ENCODE assay signal across 11 cellular contexts in genomic region chr7:105336009-105336408, GRCh38. TPM values are rescaled to one million over a fixed set of nuclear protein-coding genes. Genes with fewer than 3 reads are reported as not detected.
DNase-seq lines count a peak whose midpoint lies in the region; TF ChIP-seq lines count a peak whose summit lies in the region.
"Had no signal": no experiment of that assay in that cellular context is flagged by ENCODE, and none has a peak within 500 bp of the region (broad histone marks: within the 10 kb centered on the region; RNA-seq: fewer than 3 reads in every experiment).

No MANE protein-coding gene starts in this region.

- CTCF ChIA-PET in HEK293 (lab: Yijun Ruan, JAX) = no interaction called here
- CTCF ChIA-PET in CD8-positive, alpha-beta memory T cell (lab: Charles Lee) = interaction anchor here (0.7 kb wide), 1 partner anchor 16 kb away, joined by 3 read pairs; no protein-coding TSS in a partner anchor

- H3K27me3 ChIP-seq in ascending aorta (no peaks in the 10 kb centered on the region), esophagus squamous epithelium (no peaks in the 10 kb centered on the region)
- H3K27me3 ChIP-seq in CD8-positive, alpha-beta memory T cell (ENCODE audit: insufficient read depth, low read length, poor library complexity, severe bottlenecking) = no peaks in the 10 kb centered on the region

- peaks cover 26 to 36% (median 36%) of the 10 kb centered on the region in 3 donors for H3K4me1 Mint-ChIP-seq in CD8-positive, alpha-beta memory T cell

- intact Hi-C loops in ascending aorta (cut with DNase I) (loop anchor here (10.0 kb wide), 1 partner anchor 351 kb away; no protein-coding TSS in a partner anchor), esophagus squamous epithelium (cut with DNase I) (no loop called here)

- TF ChIP-seq POLR2A in esophagus squamous epithelium (IDR thresholded peaks at IDR 0.05) = no peak

- H3K9me3 ChIP-seq in HEK293 (ENCODE audit: control insufficient read depth, insufficient read depth, low read depth, low read length) (no peaks in the 10 kb centered on the region), ascending aorta (no peaks in the 10 kb centered on the region), esophagus squamous epithelium (no peaks in the 10 kb centered on the region)
- no peaks in the 10 kb centered on the region for H3K9me3 ChIP-seq in CD8-positive, alpha-beta memory T cell (ENCODE audit: low read length)

- 0 out of 2 replicates have a peak, but pooled peaks cover 2% of the 10 kb centered on the region for H3K4me1 ChIP-seq in HEK293 (ENCODE audit: control insufficient read depth, insufficient read depth, low read length)
- H3K4me1 ChIP-seq in ascending aorta = no peaks in the 10 kb centered on the region
- no peaks in the 10 kb centered on the region for H3K4me1 ChIP-seq in CD8-positive, alpha-beta memory T cell (ENCODE audit: insufficient read depth, low read length)
- peaks cover 5 to 17% (median 5%) of the 10 kb centered on the region in 3 donors for H3K4me1 ChIP-seq in esophagus squamous epithelium

- no peaks in the 10 kb centered on the region for H3K27me3 Mint-ChIP-seq in CD8-positive, alpha-beta memory T cell

- H3K4me3 Mint-ChIP-seq in CD8-positive, alpha-beta memory T cell = no peak overlapping the region

- H3K36me3 ChIP-seq in HEK293 (ENCODE audit: control insufficient read depth in 2 of 2, insufficient read depth in 1 of 2, low read length in 2 of 2) (no peaks in the 10 kb centered on the region), ascending aorta (no peaks in the 10 kb centered on the region), esophagus squamous epithelium (no peaks in the 10 kb centered on the region)
- H3K36me3 ChIP-seq in CD8-positive, alpha-beta memory T cell (ENCODE audit: insufficient read depth, low read length) = no peaks in the 10 kb centered on the region

- POLR2A ChIA-PET in HEK293 (lab: Yijun Ruan, JAX) = no interaction called here
- POLR2A ChIA-PET in CD8-positive, alpha-beta memory T cell (lab: Charles Lee) = interaction anchor here (0.6 kb wide), 1 partner anchor 18 kb away, joined by 3 read pairs; no protein-coding TSS in a partner anchor

- DNase-seq in AG09309 (ENCODE audit: low read depth) (no peak), ascending aorta (ENCODE audit: low spot score in 2 of 2) (no peak), lung microvascular endothelial cell (ENCODE audit: low read depth in 2 of 2) (peak; percentile 24 to 37), esophagus squamous epithelium (lab: John Stamatoyannopoulos, UW) (no peak), hepatic stellate cell (ENCODE audit: low spot score) (no peak)
- DNase-seq in CD8-positive, alpha-beta memory T cell = no peak
- no peak for DNase-seq in activated CD4-positive, alpha-beta T cell treated with anti-CD3 and anti-CD28 coated beads for 48 hours
- DNase-seq: NCI-H510A; nucleus accumbens; stimulated activated naive CD8-positive, alpha-beta T cell treated with anti-CD3 and anti-CD28 coated beads, Interleukin-15, Interleukin-2, amounts not matched to agents 100 U/mL and 50 U/mL, for 24 hours had no signal

- H3K9me3 Mint-ChIP-seq in CD8-positive, alpha-beta memory T cell = no peaks in the 10 kb centered on the region

- TF ChIP-seq CTCF in AG09309 (IDR thresholded peaks at IDR 0.05; ENCODE audit: control insufficient read depth, insufficient read depth, low read depth, low read length, missing control alignments) = peak; percentile 18
- no peak for TF ChIP-seq CTCF in HEK293 (tag by site-specific recombination; IDR thresholded peaks at IDR 0.05)
- peak; percentile 11 to 41 (median 12) for TF ChIP-seq CTCF in ascending aorta (IDR thresholded peaks at IDR 0.05)
- peak in 3 of 6 experiments; percentile 36 to 54 (median 51) for TF ChIP-seq CTCF in esophagus squamous epithelium (IDR thresholded peaks at IDR 0.05)

- no peak overlapping the region for H3K27ac Mint-ChIP-seq in CD8-positive, alpha-beta memory T cell

- 12 to 15% methylated on average over 1 of the region's 1 CpG for WGBS in esophagus squamous epithelium, 2 donors

- H3K36me3 Mint-ChIP-seq in CD8-positive, alpha-beta memory T cell = no peaks in the 10 kb centered on the region

- H3K4me3 ChIP-seq in AG09309 (ENCODE audit: control insufficient read depth, low read depth, low read length) (no peak overlapping the region), HEK293 (ENCODE audit: low read depth, low read length) (no peak overlapping the region), ascending aorta (no peak overlapping the region), esophagus squamous epithelium (no peak overlapping the region)
- no peak overlapping the region for H3K4me3 ChIP-seq in CD8-positive, alpha-beta memory T cell (ENCODE audit: low read length)

- no peak overlapping the region for H3K27ac ChIP-seq in HEK293 (ENCODE audit: extremely low read depth, low read depth, low read length)
- no peak overlapping the region for H3K27ac ChIP-seq in ascending aorta
- H3K27ac ChIP-seq in CD8-positive, alpha-beta memory T cell (ENCODE audit: low read depth, low read length) = no peak overlapping the region
- H3K27ac ChIP-seq in esophagus squamous epithelium = no peak overlapping the region

TF ChIP-seq in HEK293, 187 proteins besides CTCF, POLR2A, EP300 and RAD21:
- TF ChIP-seq SP3 (tag by site-specific recombination; IDR thresholded peaks at IDR 0.05) = no peak
- peak; percentile 51 for TF ChIP-seq ZNF654 (tag by site-specific recombination; IDR thresholded peaks at IDR 0.05; ENCODE audit: low read depth)
TF ChIP-seq in HEK293: peak in this region for 1.

RNA-seq across cellular contexts. Expression of gene SRPK2, which starts 52.7 kb away (rescaled TPM):
- 26.2 TPM for total RNA-seq in ascending aorta
- total RNA-seq in lung microvascular endothelial cell = 54.4 and 55.6 TPM in 2 replicates
- 10 to 100 TPM; 40.8 to 41.3 TPM for total RNA-seq in CD8-positive, alpha-beta memory T cell
- 59.5 TPM for polyA plus RNA-seq in CD8-positive, alpha-beta memory T cell
- total RNA-seq in esophagus squamous epithelium = 10 to 100 TPM; 21.5 to 35.1 (median 29.2) TPM

Comparison
In these comparisons a context has a peak if more than half of its experiments do, and no peak if none do; other contexts are left out.
1. DNase-seq: peak in lung microvascular endothelial cell (2 of 2); none in AG09309 (single experiment), ascending aorta (0 of 2), CD8-positive, alpha-beta memory T cell (0 of 5), activated CD4-positive, alpha-beta T cell treated with anti-CD3 and anti-CD28 coated beads for 48 hours (single experiment), esophagus squamous epithelium (single experiment) and hepatic stellate cell (single experiment).